1 cellular context compared by ENCODE assay signal in genomic region chr10:99850767-99851127, GRCh38.
TF ChIP-seq lines count a peak whose summit lies in the region.

No MANE protein-coding gene starts in this region.

TF ChIP-seq in WTC11, 78 proteins besides CTCF, POLR2A, EP300 and RAD21 (continued from another document):
- no peak for TF ChIP-seq HMGXB4 (CRISPR knock-in tag; IDR thresholded peaks at IDR 0.05)
- no peak for TF ChIP-seq ZNF416 (CRISPR knock-in tag; IDR thresholded peaks at IDR 0.05)
- no peak for TF ChIP-seq MXD4 (CRISPR knock-in tag; IDR thresholded peaks at IDR 0.05; ENCODE audit: borderline replicate concordance)
